ENCODE assay signal across 1 cellular context in the genomic region with DNA sequence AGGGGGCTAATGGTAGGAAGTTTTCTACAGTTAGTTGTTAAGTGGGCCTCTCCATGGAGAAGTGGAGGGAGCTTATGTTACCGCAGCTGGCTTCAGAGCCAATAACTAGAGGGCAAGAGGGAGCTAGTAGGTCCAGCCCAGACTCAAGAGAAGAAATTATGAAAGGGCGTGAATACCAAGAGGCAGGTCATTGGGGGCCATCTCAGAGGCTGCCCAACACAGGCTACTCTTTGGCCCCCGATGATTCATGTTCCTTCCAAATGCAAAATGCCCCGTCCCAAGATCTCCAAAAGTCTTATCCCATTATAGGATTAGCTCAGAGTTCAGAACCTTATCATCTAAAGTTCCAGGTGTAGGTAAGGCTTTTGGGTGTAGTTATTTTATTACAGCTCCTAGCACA.
TF ChIP-seq lines count a peak whose summit lies in the region.

No MANE protein-coding gene starts in this region.

TF ChIP-seq in WTC11, 78 proteins besides CTCF, POLR2A, EP300 and RAD21 (continued from another document):
- TF ChIP-seq, protein P1, sequence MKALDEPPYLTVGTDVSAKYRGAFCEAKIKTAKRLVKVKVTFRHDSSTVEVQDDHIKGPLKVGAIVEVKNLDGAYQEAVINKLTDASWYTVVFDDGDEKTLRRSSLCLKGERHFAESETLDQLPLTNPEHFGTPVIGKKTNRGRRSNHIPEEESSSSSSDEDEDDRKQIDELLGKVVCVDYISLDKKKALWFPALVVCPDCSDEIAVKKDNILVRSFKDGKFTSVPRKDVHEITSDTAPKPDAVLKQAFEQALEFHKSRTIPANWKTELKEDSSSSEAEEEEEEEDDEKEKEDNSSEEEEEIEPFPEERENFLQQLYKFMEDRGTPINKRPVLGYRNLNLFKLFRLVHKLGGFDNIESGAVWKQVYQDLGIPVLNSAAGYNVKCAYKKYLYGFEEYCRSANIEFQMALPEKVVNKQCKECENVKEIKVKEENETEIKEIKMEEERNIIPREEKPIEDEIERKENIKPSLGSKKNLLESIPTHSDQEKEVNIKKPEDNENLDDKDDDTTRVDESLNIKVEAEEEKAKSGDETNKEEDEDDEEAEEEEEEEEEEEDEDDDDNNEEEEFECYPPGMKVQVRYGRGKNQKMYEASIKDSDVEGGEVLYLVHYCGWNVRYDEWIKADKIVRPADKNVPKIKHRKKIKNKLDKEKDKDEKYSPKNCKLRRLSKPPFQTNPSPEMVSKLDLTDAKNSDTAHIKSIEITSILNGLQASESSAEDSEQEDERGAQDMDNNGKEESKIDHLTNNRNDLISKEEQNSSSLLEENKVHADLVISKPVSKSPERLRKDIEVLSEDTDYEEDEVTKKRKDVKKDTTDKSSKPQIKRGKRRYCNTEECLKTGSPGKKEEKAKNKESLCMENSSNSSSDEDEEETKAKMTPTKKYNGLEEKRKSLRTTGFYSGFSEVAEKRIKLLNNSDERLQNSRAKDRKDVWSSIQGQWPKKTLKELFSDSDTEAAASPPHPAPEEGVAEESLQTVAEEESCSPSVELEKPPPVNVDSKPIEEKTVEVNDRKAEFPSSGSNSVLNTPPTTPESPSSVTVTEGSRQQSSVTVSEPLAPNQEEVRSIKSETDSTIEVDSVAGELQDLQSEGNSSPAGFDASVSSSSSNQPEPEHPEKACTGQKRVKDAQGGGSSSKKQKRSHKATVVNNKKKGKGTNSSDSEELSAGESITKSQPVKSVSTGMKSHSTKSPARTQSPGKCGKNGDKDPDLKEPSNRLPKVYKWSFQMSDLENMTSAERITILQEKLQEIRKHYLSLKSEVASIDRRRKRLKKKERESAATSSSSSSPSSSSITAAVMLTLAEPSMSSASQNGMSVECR (CRISPR knock-in tag; IDR thresholded peaks at IDR 0.05; ENCODE audit: borderline replicate concordance) = no peak
- TF ChIP-seq, protein P2, sequence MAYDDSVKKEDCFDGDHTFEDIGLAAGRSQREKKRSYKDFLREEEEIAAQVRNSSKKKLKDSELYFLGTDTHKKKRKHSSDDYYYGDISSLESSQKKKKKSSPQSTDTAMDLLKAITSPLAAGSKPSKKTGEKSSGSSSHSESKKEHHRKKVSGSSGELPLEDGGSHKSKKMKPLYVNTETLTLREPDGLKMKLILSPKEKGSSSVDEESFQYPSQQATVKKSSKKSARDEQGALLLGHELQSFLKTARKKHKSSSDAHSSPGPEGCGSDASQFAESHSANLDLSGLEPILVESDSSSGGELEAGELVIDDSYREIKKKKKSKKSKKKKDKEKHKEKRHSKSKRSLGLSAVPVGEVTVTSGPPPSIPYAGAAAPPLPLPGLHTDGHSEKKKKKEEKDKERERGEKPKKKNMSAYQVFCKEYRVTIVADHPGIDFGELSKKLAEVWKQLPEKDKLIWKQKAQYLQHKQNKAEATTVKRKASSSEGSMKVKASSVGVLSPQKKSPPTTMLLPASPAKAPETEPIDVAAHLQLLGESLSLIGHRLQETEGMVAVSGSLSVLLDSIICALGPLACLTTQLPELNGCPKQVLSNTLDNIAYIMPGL (CRISPR knock-in tag; IDR thresholded peaks at IDR 0.05) = no peak
- TF ChIP-seq RORB (CRISPR knock-in tag; IDR thresholded peaks at IDR 0.05) = no peak
- TF ChIP-seq ESRRA (CRISPR knock-in tag; IDR thresholded peaks at IDR 0.05; ENCODE audit: borderline replicate concordance) = no peak
- TF ChIP-seq ZNF396 (CRISPR knock-in tag; IDR thresholded peaks at IDR 0.05; ENCODE audit: borderline replicate concordance) = no peak
- no peak for TF ChIP-seq ZNF423 (CRISPR knock-in tag; IDR thresholded peaks at IDR 0.05)
- TF ChIP-seq, protein P3, sequence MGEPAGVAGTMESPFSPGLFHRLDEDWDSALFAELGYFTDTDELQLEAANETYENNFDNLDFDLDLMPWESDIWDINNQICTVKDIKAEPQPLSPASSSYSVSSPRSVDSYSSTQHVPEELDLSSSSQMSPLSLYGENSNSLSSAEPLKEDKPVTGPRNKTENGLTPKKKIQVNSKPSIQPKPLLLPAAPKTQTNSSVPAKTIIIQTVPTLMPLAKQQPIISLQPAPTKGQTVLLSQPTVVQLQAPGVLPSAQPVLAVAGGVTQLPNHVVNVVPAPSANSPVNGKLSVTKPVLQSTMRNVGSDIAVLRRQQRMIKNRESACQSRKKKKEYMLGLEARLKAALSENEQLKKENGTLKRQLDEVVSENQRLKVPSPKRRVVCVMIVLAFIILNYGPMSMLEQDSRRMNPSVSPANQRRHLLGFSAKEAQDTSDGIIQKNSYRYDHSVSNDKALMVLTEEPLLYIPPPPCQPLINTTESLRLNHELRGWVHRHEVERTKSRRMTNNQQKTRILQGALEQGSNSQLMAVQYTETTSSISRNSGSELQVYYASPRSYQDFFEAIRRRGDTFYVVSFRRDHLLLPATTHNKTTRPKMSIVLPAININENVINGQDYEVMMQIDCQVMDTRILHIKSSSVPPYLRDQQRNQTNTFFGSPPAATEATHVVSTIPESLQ (CRISPR knock-in tag; IDR thresholded peaks at IDR 0.05) = no peak
- TF ChIP-seq, protein P4, sequence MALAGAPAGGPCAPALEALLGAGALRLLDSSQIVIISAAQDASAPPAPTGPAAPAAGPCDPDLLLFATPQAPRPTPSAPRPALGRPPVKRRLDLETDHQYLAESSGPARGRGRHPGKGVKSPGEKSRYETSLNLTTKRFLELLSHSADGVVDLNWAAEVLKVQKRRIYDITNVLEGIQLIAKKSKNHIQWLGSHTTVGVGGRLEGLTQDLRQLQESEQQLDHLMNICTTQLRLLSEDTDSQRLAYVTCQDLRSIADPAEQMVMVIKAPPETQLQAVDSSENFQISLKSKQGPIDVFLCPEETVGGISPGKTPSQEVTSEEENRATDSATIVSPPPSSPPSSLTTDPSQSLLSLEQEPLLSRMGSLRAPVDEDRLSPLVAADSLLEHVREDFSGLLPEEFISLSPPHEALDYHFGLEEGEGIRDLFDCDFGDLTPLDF (CRISPR knock-in tag; IDR thresholded peaks at IDR 0.05) = no peak
- TF ChIP-seq CREM (CRISPR knock-in tag; IDR thresholded peaks at IDR 0.05) = no peak
TF ChIP-seq in WTC11: peak in this region for 0.
